22 cellular contexts compared by ENCODE assay signal in the genomic region with DNA sequence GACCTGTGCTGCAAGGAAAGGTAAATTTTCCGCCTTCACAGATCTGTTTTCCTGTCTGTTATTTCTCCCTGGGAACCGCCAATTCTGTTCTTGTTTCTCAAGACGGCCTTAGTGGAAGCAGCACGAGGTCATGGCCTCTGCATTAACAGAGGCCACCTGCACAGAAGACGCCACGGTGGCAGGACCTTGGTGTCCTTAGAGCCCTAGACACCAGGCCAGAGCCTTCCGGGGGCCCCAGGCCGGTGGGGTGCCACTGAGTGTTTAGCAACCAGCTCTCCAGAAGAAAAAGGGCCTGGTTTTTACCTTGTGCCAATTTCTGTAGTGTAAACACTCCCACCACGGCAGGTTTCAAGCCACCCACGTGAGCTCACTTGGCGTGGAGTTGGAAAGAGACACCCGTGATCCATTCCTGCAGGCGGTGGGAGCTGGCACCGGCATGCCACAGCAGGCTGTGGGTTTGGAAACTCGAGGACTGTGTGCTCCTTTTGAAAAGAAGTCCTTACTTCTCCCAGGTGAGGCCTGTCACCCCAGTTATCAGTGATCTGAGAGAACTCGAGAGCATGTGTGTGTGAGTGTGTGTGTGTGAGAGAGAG.
"Had no signal": no experiment of that assay in that cellular context is flagged by ENCODE, and none has a peak within 500 bp of the region (broad histone marks: within the 10 kb centered on the region; RNA-seq: fewer than 3 reads in every experiment).

No MANE protein-coding gene starts in this region.

- DNase-seq: cortex of kidney; effector memory CD8-positive, alpha-beta T cell; erythroblast; esophagus squamous epithelium; foreskin melanocyte; hypothalamus; immature natural killer cell; islet precursor cell; left ventricle myocardium superior; lower lobe of right lung; spleen; stimulated activated CD4-positive, alpha-beta T cell treated with anti-CD3 and anti-CD28 coated beads, Interleukin-4, amount 100 ng/mL, for 4 hours; stimulated activated naive CD8-positive, alpha-beta T cell treated with anti-CD3 and anti-CD28 coated beads, Interleukin-15, Interleukin-2, amounts not matched to agents 100 U/mL and 50 U/mL, for 24 hours; substantia nigra had no signal

- H3K36me3 ChIP-seq: esophagus squamous epithelium, lower lobe of right lung, prostate gland, right atrium auricular region, spleen, thoracic aorta, tibial nerve, upper lobe of left lung had no signal

- H3K9me3 ChIP-seq: esophagus squamous epithelium, lower lobe of right lung, prostate gland, right atrium auricular region, spleen, thoracic aorta, tibial nerve, upper lobe of left lung had no signal

- H3K36me3 Mint-ChIP-seq: immature natural killer cell; naive thymus-derived CD8-positive, alpha-beta T cell; stimulated activated memory B cell treated with anti-CD40 and anti-IgM and Interleukin-4, amounts not matched to agents 10 μg/mL and 1 μg/mL and 100 μg/mL, for 72 hours had no signal

- H3K27me3 ChIP-seq: esophagus squamous epithelium, right atrium auricular region, tibial nerve, upper lobe of left lung had no signal

- H3K27ac ChIP-seq: esophagus squamous epithelium, lower lobe of right lung, prostate gland, right atrium auricular region, skin epidermis, thoracic aorta, tibial nerve, upper lobe of left lung had no signal

- ATAC-seq: effector memory CD8-positive, alpha-beta T cell; left ventricle myocardium superior; lower lobe of right lung; naive thymus-derived CD8-positive, alpha-beta T cell; stimulated activated memory B cell treated with anti-CD40 and anti-IgM and Interleukin-4, amounts not matched to agents 10 μg/mL and 1 μg/mL and 100 μg/mL, for 72 hours; stimulated activated naive CD8-positive, alpha-beta T cell treated with anti-CD3 and anti-CD28 coated beads, Interleukin-15, Interleukin-2, amounts not matched to agents 100 U/mL and 50 U/mL, for 24 hours had no signal

- H3K4me3 ChIP-seq: esophagus squamous epithelium, lower lobe of right lung, prostate gland, right atrium auricular region, skin epidermis, spleen, thoracic aorta, tibial nerve, upper lobe of left lung had no signal

- H3K4me1 Mint-ChIP-seq: stimulated activated memory B cell treated with anti-CD40 and anti-IgM and Interleukin-4, amounts not matched to agents 10 μg/mL and 1 μg/mL and 100 μg/mL, for 72 hours had no signal

- H3K27ac Mint-ChIP-seq: effector memory CD8-positive, alpha-beta T cell; immature natural killer cell; stimulated activated memory B cell treated with anti-CD40 and anti-IgM and Interleukin-4, amounts not matched to agents 10 μg/mL and 1 μg/mL and 100 μg/mL, for 72 hours had no signal

- H3K4me3 Mint-ChIP-seq: effector memory CD8-positive, alpha-beta T cell; naive thymus-derived CD8-positive, alpha-beta T cell; stimulated activated memory B cell treated with anti-CD40 and anti-IgM and Interleukin-4, amounts not matched to agents 10 μg/mL and 1 μg/mL and 100 μg/mL, for 72 hours had no signal

- H3K9me3 Mint-ChIP-seq: effector memory CD8-positive, alpha-beta T cell; immature natural killer cell; naive thymus-derived CD8-positive, alpha-beta T cell; stimulated activated memory B cell treated with anti-CD40 and anti-IgM and Interleukin-4, amounts not matched to agents 10 μg/mL and 1 μg/mL and 100 μg/mL, for 72 hours had no signal

- H3K4me1 ChIP-seq: prostate gland had no signal
